Comparison of ENCODE assay signal across 18 cellular contexts in the genomic region with DNA sequence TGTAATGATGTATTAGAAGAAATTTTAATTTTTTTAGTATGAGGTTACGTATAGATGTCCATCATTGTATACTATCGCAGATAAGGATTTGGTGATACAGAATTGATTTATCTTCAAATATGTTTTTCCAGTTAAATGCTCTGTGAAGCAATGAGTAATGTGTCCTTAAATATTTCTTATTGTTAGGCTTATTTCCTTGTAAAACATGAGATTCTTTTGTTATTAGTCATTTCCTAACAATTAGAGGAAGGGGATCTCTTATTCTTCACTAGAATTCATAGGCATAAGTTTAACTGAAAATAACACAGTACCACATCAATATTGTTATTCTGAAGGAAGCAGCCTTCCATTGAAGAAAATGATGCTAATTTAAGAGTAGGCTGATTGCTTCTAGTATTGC. TPM values are rescaled to one million over a fixed set of nuclear protein-coding genes. Genes with fewer than 3 reads are reported as not detected.
DNase-seq lines count a peak whose midpoint lies in the region; ATAC-seq, FAIRE-seq and TF ChIP-seq lines count a peak whose summit lies in the region.
"Had no signal": no experiment of that assay in that cellular context is flagged by ENCODE, and none has a peak within 500 bp of the region (broad histone marks: within the 10 kb centered on the region; RNA-seq: fewer than 3 reads in every experiment).

No MANE protein-coding gene starts in this region.

- peaks cover 7% of the 10 kb centered on the region for H3K4me1 Mint-ChIP-seq in astrocyte (ENCODE audit: low read depth, unreplicated experiment)
- no peaks in the 10 kb centered on the region for H3K4me1 Mint-ChIP-seq in activated T-helper 17 cell treated with anti-CD3 and anti-CD28 coated beads, Interleukin-2, amount 50 U/mL, for 72 hours
- H3K4me1 Mint-ChIP-seq: CD14-positive monocyte had no signal

- H3K79me2 ChIP-seq in PC-3 (ENCODE audit: low read length) (no peaks in the 10 kb centered on the region), astrocyte (ENCODE audit: insufficient read depth, low read length) (no peaks in the 10 kb centered on the region), endothelial cell of umbilical vein (ENCODE audit: control insufficient read depth, insufficient read depth, low read length) (no peaks in the 10 kb centered on the region)

- H2AFZ ChIP-seq in PC-3 (ENCODE audit: low read length) (no peak overlapping the region), astrocyte (ENCODE audit: low read depth, low read length) (no peak overlapping the region), endothelial cell of umbilical vein (ENCODE audit: low read depth, low read length) (no peak overlapping the region)
- H2AFZ ChIP-seq: GM23248 had no signal

- H3K4me2 ChIP-seq in PC-3 (ENCODE audit: low read length) (no peak overlapping the region), astrocyte (ENCODE audit: low read length) (peak overlapping the region; percentile 51), endothelial cell of umbilical vein (ENCODE audit: insufficient read depth, low read length) (peak overlapping the region; percentile 29)

- no peaks in the 10 kb centered on the region for H3F3A ChIP-seq in PC-3 (ENCODE audit: low read length, unreplicated experiment)

- no peaks in the 10 kb centered on the region for H3K27me3 ChIP-seq in A673 (replicated peaks; ENCODE audit: insufficient read depth, low read depth, low read length, poor library complexity)
- no peaks in the 10 kb centered on the region for H3K27me3 ChIP-seq in PC-3 (ENCODE audit: low read length)
- no peaks in the 10 kb centered on the region for H3K27me3 ChIP-seq in astrocyte (ENCODE audit: insufficient read depth, low read length)
- no peaks in the 10 kb centered on the region for H3K27me3 ChIP-seq in endothelial cell of umbilical vein (ENCODE audit: control insufficient read depth in 2 of 2, insufficient read depth in 2 of 2, low read length in 2 of 2)

- H3K9me3 ChIP-seq in A673 (ENCODE audit: low read depth, low read length, poor library complexity, severe bottlenecking) (no peaks in the 10 kb centered on the region), PC-3 (ENCODE audit: low read length) (no peaks in the 10 kb centered on the region), astrocyte (ENCODE audit: insufficient read depth, low read depth, low read length) (no peaks in the 10 kb centered on the region), endothelial cell of umbilical vein (replicated peaks; ENCODE audit: control insufficient read depth, insufficient read depth, low read length) (no peaks in the 10 kb centered on the region)

- no peaks in the 10 kb centered on the region for H3K9me3 Mint-ChIP-seq in astrocyte (ENCODE audit: unreplicated experiment)
- H3K9me3 Mint-ChIP-seq in activated T-helper 17 cell treated with anti-CD3 and anti-CD28 coated beads, Interleukin-2, amount 50 U/mL, for 72 hours, result no peaks in the 10 kb centered on the region
- H3K9me3 Mint-ChIP-seq: CD14-positive monocyte; CD8-positive, alpha-beta T cell had no signal

- dilution Hi-C loops in endothelial cell of umbilical vein (cut with MboI; ENCODE audit: extremely low pct_ligation_motif_present, low sequenced_read_pairs), result no loop called here

- H3K27ac Mint-ChIP-seq in astrocyte (ENCODE audit: unreplicated experiment), result no peak overlapping the region
- H3K27ac Mint-ChIP-seq in activated T-helper 17 cell treated with anti-CD3 and anti-CD28 coated beads, Interleukin-2, amount 50 U/mL, for 72 hours, result no peak overlapping the region
- H3K27ac Mint-ChIP-seq: CD14-positive monocyte; CD8-positive, alpha-beta T cell had no signal

- no peaks in the 10 kb centered on the region for H3K27me3 Mint-ChIP-seq in astrocyte (ENCODE audit: low read depth, unreplicated experiment)
- H3K27me3 Mint-ChIP-seq in activated T-helper 17 cell treated with anti-CD3 and anti-CD28 coated beads, Interleukin-2, amount 50 U/mL, for 72 hours, result peaks cover 3% of the 10 kb centered on the region

- H3K36me3 Mint-ChIP-seq in astrocyte (ENCODE audit: low read depth, unreplicated experiment), result no peaks in the 10 kb centered on the region
- H3K36me3 Mint-ChIP-seq in activated T-helper 17 cell treated with anti-CD3 and anti-CD28 coated beads, Interleukin-2, amount 50 U/mL, for 72 hours (ENCODE audit: low read depth), result no peaks in the 10 kb centered on the region

- H4K20me1 ChIP-seq in PC-3 (ENCODE audit: low read length), result no peaks in the 10 kb centered on the region
- H4K20me1 ChIP-seq in astrocyte (ENCODE audit: insufficient read depth, low read length), result no peaks in the 10 kb centered on the region
- no peaks in the 10 kb centered on the region for H4K20me1 ChIP-seq in endothelial cell of umbilical vein (replicated peaks; ENCODE audit: control insufficient read depth, extremely low read depth, insufficient read depth, low read length)

- H3K36me3 ChIP-seq in A673 (ENCODE audit: insufficient read depth, low read length, poor library complexity, severe bottlenecking) (no peaks in the 10 kb centered on the region), PC-3 (ENCODE audit: low read depth, low read length) (no peaks in the 10 kb centered on the region), astrocyte (ENCODE audit: insufficient read depth, low read length) (no peaks in the 10 kb centered on the region), endothelial cell of umbilical vein (ENCODE audit: control insufficient read depth in 2 of 2, extremely low read depth in 1 of 2, insufficient read depth in 2 of 2, low read length in 2 of 2) (no peaks in the 10 kb centered on the region)

- no peak overlapping the region for H3K4me3 Mint-ChIP-seq in astrocyte (ENCODE audit: unreplicated experiment)
- H3K4me3 Mint-ChIP-seq in activated T-helper 17 cell treated with anti-CD3 and anti-CD28 coated beads, Interleukin-2, amount 50 U/mL, for 72 hours, result no peak overlapping the region
- H3K4me3 Mint-ChIP-seq: CD14-positive monocyte; CD8-positive, alpha-beta T cell had no signal

- CTCF ChIA-PET in A673 (lab: Charles Lee) (no interaction called here), PC-3 (lab: Charles Lee) (no interaction called here), endothelial cell of umbilical vein (lab: Charles Lee) (interaction anchor here (0.9 to 2.0 kb wide), 5 partner anchors 8 to 74 kb away, joined by 3 to 7 read pairs (median 4); no protein-coding TSS in a partner anchor)

- DNase-seq in A673 (ENCODE audit: low spot score) (peak; percentile 40), PC-3 (peak; percentile 12), astrocyte (ENCODE audit: low read depth) (no peak), endothelial cell of umbilical vein (ENCODE audit: low read depth, low spot score) (peak; percentile 84), NCI-H2107 (lab: John Stamatoyannopoulos, UW) (no peak)
- no peak for DNase-seq in stimulated activated CD4-positive, alpha-beta T cell treated with anti-CD3 and anti-CD28 coated beads, Interleukin-4, amount 100 ng/mL, for 4 hours
- DNase-seq: CD8-positive, alpha-beta T cell; COR-L47; DND-41; GM23248; IMR-90 had no signal

- H3K4me3 ChIP-seq in A673 (ENCODE audit: low read depth, low read length, poor library complexity, severe bottlenecking) (no peak overlapping the region), PC-3 (ENCODE audit: low read length) (no peak overlapping the region), astrocyte (ENCODE audit: insufficient read depth, low read depth, low read length) (no peak overlapping the region), endothelial cell of umbilical vein (replicated peaks in 1 of 3; ENCODE audit: insufficient read depth in 1 of 3, low read depth in 1 of 3, low read length in 3 of 3) (no peak overlapping the region)
- H3K4me3 ChIP-seq: GM23248 had no signal

- TF ChIP-seq POLR2A in endothelial cell of umbilical vein (IDR thresholded peaks at IDR 0.05; ENCODE audit: low read depth, low read length), result no peak

- no peaks in the 10 kb centered on the region for H3K9me1 ChIP-seq in endothelial cell of umbilical vein (replicated peaks; ENCODE audit: control insufficient read depth, extremely low read depth, insufficient read depth, low read length)

- H3K27ac ChIP-seq in A673 (ENCODE audit: low read depth, low read length, poor library complexity, severe bottlenecking), result no peak overlapping the region
- no peak overlapping the region for H3K27ac ChIP-seq in PC-3 (ENCODE audit: low read length)
- H3K27ac ChIP-seq in astrocyte (ENCODE audit: low read depth, low read length), result no peak overlapping the region
- H3K27ac ChIP-seq in endothelial cell of umbilical vein (ENCODE audit: insufficient read depth, low read depth, low read length), result peak overlapping the region; percentile 83
- H3K27ac ChIP-seq: GM23248, HL-60 had no signal

- POLR2A ChIA-PET in A673 (lab: Charles Lee; ENCODE audit: low non-redundant PET), result no interaction called here
- POLR2A ChIA-PET in PC-3 (lab: Charles Lee; ENCODE audit: unreplicated experiment), result interaction anchor here (0.6 kb wide), 1 partner anchor 679 kb away, joined by 3 read pairs; no protein-coding TSS in a partner anchor
- POLR2A ChIA-PET in endothelial cell of umbilical vein (lab: Charles Lee), result no interaction called here

- H3K9ac ChIP-seq in PC-3 (ENCODE audit: low read length) (no peak overlapping the region), astrocyte (ENCODE audit: low read length) (no peak overlapping the region), endothelial cell of umbilical vein (replicated peaks; ENCODE audit: extremely low read depth, insufficient read depth, low read length) (peak overlapping the region; percentile 48)
- H3K9ac ChIP-seq: GM23248 had no signal

- H3K9me2 ChIP-seq in PC-3 (replicated peaks; ENCODE audit: low read length), result no peaks in the 10 kb centered on the region

- BruUV-seq in A673 (replicated peaks; lab: Mats Ljungman, UMichigan) (no TSS peak), PC-3 (replicated peaks; lab: Mats Ljungman, UMichigan) (no TSS peak), endothelial cell of umbilical vein (replicated peaks; lab: Mats Ljungman, UMichigan) (no TSS peak)

- ATAC-seq in PC-3, result no peak
- no peak for ATAC-seq in GM18873 (IDR thresholded peaks at IDR 0.05; ENCODE audit: low FRiP score, unreplicated experiment)
- no peak for ATAC-seq in activated T-helper 17 cell treated with anti-CD3 and anti-CD28 coated beads, Interleukin-2, amount 50 U/mL, for 72 hours (replicated peaks)
- ATAC-seq: CD8-positive, alpha-beta T cell; HCT116 had no signal

- H3K4me1 ChIP-seq in A673 (ENCODE audit: insufficient read depth, low read length, poor library complexity, severe bottlenecking) (peaks cover 22% of the 10 kb centered on the region), PC-3 (ENCODE audit: insufficient read depth, low read length) (peaks cover 15% of the 10 kb centered on the region), astrocyte (ENCODE audit: insufficient read depth, low read length) (peaks cover 3% of the 10 kb centered on the region), endothelial cell of umbilical vein (ENCODE audit: control insufficient read depth, extremely low read depth, insufficient read depth, low read length) (peaks cover 21% of the 10 kb centered on the region)

- intact Hi-C loops in A673 (cut with micrococcal nuclease; ENCODE audit: unreplicated experiment), result no loop called here
- intact Hi-C loops in PC-3 (cut with micrococcal nuclease), result no loop called here
- intact Hi-C loops in endothelial cell of umbilical vein (cut with micrococcal nuclease), result no loop called here

- no peak for TF ChIP-seq CTCF in A673 (conservative IDR thresholded peaks at IDR 0.05; ENCODE audit: low read depth, low read length)
- no peak for TF ChIP-seq CTCF in PC-3 (conservative IDR thresholded peaks at IDR 0.05; ENCODE audit: low read depth, low read length)
- TF ChIP-seq CTCF in astrocyte (IDR thresholded peaks at IDR 0.05; ENCODE audit: insufficient read depth, low read depth, low read length), result no peak
- TF ChIP-seq CTCF in endothelial cell of umbilical vein (IDR thresholded peaks at IDR 0.05; ENCODE audit: extremely low read depth in 1 of 2, insufficient read depth in 1 of 2, low read depth in 1 of 2, low read length in 2 of 2), result no peak

- FAIRE-seq in astrocyte (lab: Jason Lieb, UNC), result no peak
- FAIRE-seq in endothelial cell of umbilical vein (lab: Jason Lieb, UNC), result peak; percentile 33
- FAIRE-seq: GM18507 had no signal

RNA-seq across cellular contexts. Expression of gene OTX1, which starts 15.5 kb away (rescaled TPM):
- total RNA-seq in A673 (2021) (1.1 and 2.1 TPM in 2 replicates), PC-3 (2014; rRNA removed) (2.3 and 2.9 TPM in 2 replicates), astrocyte (0.30 TPM in 1 of 2 replicates, not detected in the other), endothelial cell of umbilical vein (0.30 TPM in 1 of 2 replicates, not detected in the other)
- 0.05 TPM in 1 of 2 replicates, not detected in the other for polyA plus RNA-seq in endothelial cell of umbilical vein
- polyA plus RNA-seq in endothelial cell of umbilical vein (2011; cell fraction: cytosol; rRNA removed), result 0.03 TPM in 1 of 2 replicates, not detected in the other
- polyA plus RNA-seq in endothelial cell of umbilical vein (2011; cell fraction: nucleus; rRNA removed), result 0.06 and 0.13 TPM in 2 replicates
- not detected in 2 replicates for polyA plus RNA-seq in endothelial cell of umbilical vein (2012)
- not detected in 2 replicates for polyA minus RNA-seq in endothelial cell of umbilical vein
- polyA minus RNA-seq in endothelial cell of umbilical vein (2011; cell fraction: cytosol; rRNA and poly(A)+ RNA removed), result 1.9 TPM
- polyA minus RNA-seq in endothelial cell of umbilical vein (2011; cell fraction: nucleus; rRNA and poly(A)+ RNA removed), result 1.4 TPM in 1 of 2 replicates, not detected in the other
- total RNA-seq in activated T-helper 17 cell treated with anti-CD3 and anti-CD28 coated beads, Interleukin-2, amount 50 U/mL, for 72 hours, result not detected
- total RNA-seq: CD8-positive, alpha-beta T cell; GM23248; IMR-90 had no signal
- polyA plus RNA-seq: BJ, CD14-positive monocyte, GM23248 had no signal

Comparison
In these comparisons a context has a peak if more than half of its experiments do, and no peak if none do; other contexts are left out.
1. DNase-seq: peak in A673 (single experiment), PC-3 (single experiment) and endothelial cell of umbilical vein (single experiment); none in astrocyte (single experiment), stimulated activated CD4-positive, alpha-beta T cell treated with anti-CD3 and anti-CD28 coated beads, Interleukin-4, amount 100 ng/mL, for 4 hours (0 of 2) and NCI-H2107 (single experiment).